Comparison of ENCODE assay signal across 16 cellular contexts in genomic region chr13:95087746-95088305, GRCh38.
A peak's percentile ranks its signal among the peaks of the same experiment; 100 is the strongest.
DNase-seq lines count a peak whose midpoint lies in the region; ATAC-seq, FAIRE-seq and TF ChIP-seq lines count a peak whose summit lies in the region.
"Had no signal": no experiment of that assay in that cellular context is flagged by ENCODE, and none has a peak within 500 bp of the region (broad histone marks: within the 10 kb centered on the region; RNA-seq: fewer than 3 reads in every experiment).

No MANE protein-coding gene starts in this region.

- H3K9me3 ChIP-seq in A549 (peaks cover 9% of the 10 kb centered on the region; the same call in 1 of the 3 replicates), HEK293 (ENCODE audit: control insufficient read depth, insufficient read depth, low read depth, low read length) (no peaks in the 10 kb centered on the region), transverse colon (no peaks in the 10 kb centered on the region)
- H3K9me3 ChIP-seq: prostate gland, upper lobe of right lung had no signal

- TF ChIP-seq POLR2A in A549 (IDR thresholded peaks at IDR 0.05; ENCODE audit: low read length): no peak
- no peak for TF ChIP-seq POLR2A in transverse colon (IDR thresholded peaks at IDR 0.05)

- ATAC-seq in A549 (peak in 1 of 2 experiments; percentile 29; a peak in 2 of 6 replicates), HG03196 (IDR thresholded peaks at IDR 0.05; ENCODE audit: unreplicated experiment) (no peak)
- ATAC-seq: upper lobe of right lung, WTC11 had no signal

- 53% methylated on average over 3 of the region's 3 CpGs for WGBS in A549 (ENCODE audit: missing lambda C conversion rate)
- 79 to 91% methylated on average over 3 of the region's 3 CpGs for WGBS in transverse colon (ENCODE audit: low coverage in 1 of 2), 2 donors

- H3K36me3 ChIP-seq in HEK293 (ENCODE audit: control insufficient read depth in 2 of 2, insufficient read depth in 1 of 2, low read length in 2 of 2) (no peaks in the 10 kb centered on the region), transverse colon (no peaks in the 10 kb centered on the region)
- H3K36me3 ChIP-seq: upper lobe of right lung had no signal

- TF ChIP-seq CTCF in A549 (IDR thresholded peaks at IDR 0.05) (no peak), HEK293 (tag by site-specific recombination; IDR thresholded peaks at IDR 0.05) (no peak), epithelial cell of esophagus (IDR thresholded peaks at IDR 0.05; ENCODE audit: insufficient read depth, low read depth, low read length, missing control alignments) (no peak), transverse colon (IDR thresholded peaks at IDR 0.05) (no peak)

- in situ Hi-C loops in transverse colon (cut with MboI; ENCODE audit: low pct_ligation_motif_present in 1 of 4, low pct_unique_long_range_greater_than_20kb in 1 of 4, low sequenced_read_pairs in 3 of 4): no loop called here

- POLR2A ChIA-PET in A549 (lab: Yijun Ruan, JAX): interaction anchor here (1.1 kb wide), 1 partner anchor 13 kb away, joined by 4 read pairs; no protein-coding TSS in a partner anchor
- POLR2A ChIA-PET in HEK293 (lab: Yijun Ruan, JAX): no interaction called here

- FAIRE-seq in A549 (lab: Jason Lieb, UNC): no peak

- CTCF ChIA-PET in A549 (lab: Yijun Ruan, JAX): interaction anchor here (1.3 kb wide), 1 partner anchor 11 kb away, joined by 3 read pairs; no protein-coding TSS in a partner anchor
- CTCF ChIA-PET in HEK293 (lab: Yijun Ruan, JAX): no interaction called here

- DNase-seq in A549 (ENCODE audit: low read depth in 1 of 2, low spot score in 1 of 2): peak in 1 of 2 experiments; percentile 44
- peak; percentile 46 for DNase-seq in SKM-1 treated with dmso at 0.1 percent for 144 hours (lab: John Stamatoyannopoulos, UW; ENCODE audit: unreplicated experiment)
- DNase-seq in epithelial cell of esophagus (ENCODE audit: low read depth): peak; percentile 71
- no peak for DNase-seq in transverse colon
- DNase-seq in NCI-H524 treated with DMSO at 0.1 percent for 48 hours (lab: John Stamatoyannopoulos, UW): no peak
- DNase-seq in activated CD8-positive, alpha-beta memory T cell treated with anti-CD3 and anti-CD28 coated beads for 24 hours: no peak
- DNase-seq: amniotic stem cell, DMS 273 treated with DMSO at 0.1 percent for 48 hours, GOT3, NCI-H1417 treated with DMSO at 0.1 percent for 48 hours, NCI-H748 treated with DMSO at 0.1 percent for 48 hours, upper lobe of right lung had no signal

- TF ChIP-seq RAD21 in A549 (conservative IDR thresholded peaks at IDR 0.05 in 1 of 2, IDR thresholded peaks at IDR 0.05 in 1 of 2): no peak

- 0 out of 3 replicates have a peak overlapping the region, but pooled peaks have one; percentile 22 for H3K4me2 ChIP-seq in A549

- H3K4me3 ChIP-seq in A549: no peak overlapping the region
- no peak overlapping the region for H3K4me3 ChIP-seq in HEK293 (ENCODE audit: low read depth, low read length)
- H3K4me3 ChIP-seq in epithelial cell of esophagus (ENCODE audit: low read length): no peak overlapping the region
- no peak overlapping the region for H3K4me3 ChIP-seq in transverse colon
- H3K4me3 ChIP-seq: prostate gland, upper lobe of right lung had no signal

- H3K4me1 ChIP-seq in A549 (peaks cover 30% of the 10 kb centered on the region), HEK293 (ENCODE audit: control insufficient read depth, insufficient read depth, low read length) (no peaks in the 10 kb centered on the region), transverse colon (no peaks in the 10 kb centered on the region)
- H3K4me1 ChIP-seq: prostate gland, upper lobe of right lung had no signal

- H3K27ac ChIP-seq in A549: peak overlapping the region in 1 of 2 experiments; percentile 1; a peak in 1 of 6 replicates
- H3K27ac ChIP-seq in HEK293 (ENCODE audit: extremely low read depth, low read depth, low read length): no peak overlapping the region
- H3K27ac ChIP-seq in transverse colon: no peak overlapping the region
- H3K27ac ChIP-seq: prostate gland, upper lobe of right lung had no signal

- TF ChIP-seq EP300 in A549 (IDR thresholded peaks at IDR 0.05): no peak
- TF ChIP-seq EP300 in transverse colon (IDR thresholded peaks at IDR 0.05; ENCODE audit: low read depth): no peak

- H3K27me3 ChIP-seq in transverse colon: no peaks in the 10 kb centered on the region
- H3K27me3 ChIP-seq: upper lobe of right lung had no signal

- intact Hi-C loops in transverse colon (cut with DNase I; ENCODE audit: low total_unique reads): no loop called here

TF ChIP-seq in A549, 52 proteins besides CTCF, POLR2A, EP300 and RAD21:
- TF ChIP-seq MAZ (IDR thresholded peaks at IDR 0.05; ENCODE audit: borderline replicate concordance, low read depth, low read length) (no peak), JUN (IDR thresholded peaks at IDR 0.05) (no peak), HOXB5 (CRISPR knock-in tag; IDR thresholded peaks at IDR 0.05) (no peak), FOSB (CRISPR knock-in tag; IDR thresholded peaks at IDR 0.05) (no peak), ELK1 (IDR thresholded peaks at IDR 0.05; ENCODE audit: low read depth, low read length) (no peak), RFX5 (IDR thresholded peaks at IDR 0.05) (no peak), CHD2 (IDR thresholded peaks at IDR 0.05; ENCODE audit: low read length, partially characterized antibody) (no peak), FOSL2 (IDR thresholded peaks at IDR 0.05) (no peak), FOSL2 (CRISPR knock-in tag; IDR thresholded peaks at IDR 0.05) (no peak), USF2 (IDR thresholded peaks at IDR 0.05) (no peak), SMC3 (IDR thresholded peaks at IDR 0.05) (no peak)

TF ChIP-seq in HEK293, 187 proteins besides CTCF, POLR2A, EP300 and RAD21:
- TF ChIP-seq OSR2 (tag by site-specific recombination; IDR thresholded peaks at IDR 0.05) (peak; percentile 32; the same call in 1 of the 2 replicates), PRDM6 (tag by site-specific recombination; IDR thresholded peaks at IDR 0.05) (0 out of 2 replicates have a peak, but pooled peaks have one; percentile 8), KLF16 (tag by site-specific recombination; IDR thresholded peaks at IDR 0.05) (no peak)

Comparison
In these comparisons a context has a peak if more than half of its experiments do, and no peak if none do; other contexts are left out.
1. DNase-seq: peak in SKM-1 treated with dmso at 0.1 percent for 144 hours (single experiment) and epithelial cell of esophagus (single experiment); none in transverse colon (single experiment), NCI-H524 treated with DMSO at 0.1 percent for 48 hours (single experiment) and activated CD8-positive, alpha-beta memory T cell treated with anti-CD3 and anti-CD28 coated beads for 24 hours (single experiment).